Comparison of ENCODE assay signal across 1 cellular context in the genomic region with DNA sequence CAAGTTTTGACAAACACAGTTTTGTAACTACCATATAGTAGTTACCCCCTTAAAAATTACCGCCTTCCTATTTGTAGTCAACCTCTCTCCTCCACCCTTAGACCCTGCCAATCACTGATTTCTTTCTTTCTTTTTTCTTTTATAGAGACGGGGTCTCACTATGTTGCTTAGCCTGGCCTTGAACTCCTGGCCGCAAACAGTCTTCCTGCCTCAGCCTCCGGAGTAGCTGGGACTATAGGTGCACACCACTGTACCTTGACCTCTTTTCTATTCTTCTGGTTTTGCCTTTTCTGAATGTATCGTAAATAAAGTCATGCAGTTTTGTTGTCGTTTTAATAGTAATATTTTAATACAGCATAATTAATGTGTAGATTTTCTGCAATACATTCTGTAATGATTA.
TF ChIP-seq lines count a peak whose summit lies in the region.

No MANE protein-coding gene starts in this region.

TF ChIP-seq in HepG2, 621 proteins besides CTCF, POLR2A, EP300 and RAD21 (continued from another document and continues in another):
- TF ChIP-seq, protein P1, sequence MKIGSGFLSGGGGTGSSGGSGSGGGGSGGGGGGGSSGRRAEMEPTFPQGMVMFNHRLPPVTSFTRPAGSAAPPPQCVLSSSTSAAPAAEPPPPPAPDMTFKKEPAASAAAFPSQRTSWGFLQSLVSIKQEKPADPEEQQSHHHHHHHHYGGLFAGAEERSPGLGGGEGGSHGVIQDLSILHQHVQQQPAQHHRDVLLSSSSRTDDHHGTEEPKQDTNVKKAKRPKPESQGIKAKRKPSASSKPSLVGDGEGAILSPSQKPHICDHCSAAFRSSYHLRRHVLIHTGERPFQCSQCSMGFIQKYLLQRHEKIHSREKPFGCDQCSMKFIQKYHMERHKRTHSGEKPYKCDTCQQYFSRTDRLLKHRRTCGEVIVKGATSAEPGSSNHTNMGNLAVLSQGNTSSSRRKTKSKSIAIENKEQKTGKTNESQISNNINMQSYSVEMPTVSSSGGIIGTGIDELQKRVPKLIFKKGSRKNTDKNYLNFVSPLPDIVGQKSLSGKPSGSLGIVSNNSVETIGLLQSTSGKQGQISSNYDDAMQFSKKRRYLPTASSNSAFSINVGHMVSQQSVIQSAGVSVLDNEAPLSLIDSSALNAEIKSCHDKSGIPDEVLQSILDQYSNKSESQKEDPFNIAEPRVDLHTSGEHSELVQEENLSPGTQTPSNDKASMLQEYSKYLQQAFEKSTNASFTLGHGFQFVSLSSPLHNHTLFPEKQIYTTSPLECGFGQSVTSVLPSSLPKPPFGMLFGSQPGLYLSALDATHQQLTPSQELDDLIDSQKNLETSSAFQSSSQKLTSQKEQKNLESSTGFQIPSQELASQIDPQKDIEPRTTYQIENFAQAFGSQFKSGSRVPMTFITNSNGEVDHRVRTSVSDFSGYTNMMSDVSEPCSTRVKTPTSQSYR (CRISPR knock-in tag; IDR thresholded peaks at IDR 0.05; ENCODE audit: borderline replicate concordance), result no peak
- TF ChIP-seq MLLT10 (CRISPR knock-in tag; IDR thresholded peaks at IDR 0.05) (no peak), DNMT3B (CRISPR knock-in tag; conservative IDR thresholded peaks at IDR 0.05) (no peak), SOX5 (CRISPR knock-in tag; IDR thresholded peaks at IDR 0.05; ENCODE audit: borderline replicate concordance) (peak; percentile 23; the same call in 1 of the 2 replicates), KLF15 (CRISPR knock-in tag; IDR thresholded peaks at IDR 0.05; ENCODE audit: borderline replicate concordance) (no peak), TEAD2 (CRISPR knock-in tag; IDR thresholded peaks at IDR 0.05) (no peak), ASH2L (IDR thresholded peaks at IDR 0.05; ENCODE audit: insufficient read length, low read depth, low read length) (no peak), ARNT2 (CRISPR knock-in tag; IDR thresholded peaks at IDR 0.05; ENCODE audit: low read depth) (no peak), SETDB1 (CRISPR knock-in tag; IDR thresholded peaks at IDR 0.05; ENCODE audit: borderline replicate concordance) (no peak), TEAD3 (CRISPR knock-in tag; optimal IDR thresholded peaks at IDR 0.05; ENCODE audit: borderline replicate concordance) (no peak), ELF1 (CRISPR knock-in tag; IDR thresholded peaks at IDR 0.05) (no peak), NFKBIZ (CRISPR knock-in tag; IDR thresholded peaks at IDR 0.05) (no peak), TSC22D2 (CRISPR knock-in tag; IDR thresholded peaks at IDR 0.05; ENCODE audit: borderline replicate concordance) (no peak), ZNF782 (CRISPR knock-in tag; IDR thresholded peaks at IDR 0.05; ENCODE audit: borderline replicate concordance) (no peak), KLF11 (CRISPR knock-in tag; IDR thresholded peaks at IDR 0.05) (no peak), NFE2 (CRISPR knock-in tag; IDR thresholded peaks at IDR 0.05) (no peak), ZNF773 (CRISPR knock-in tag; IDR thresholded peaks at IDR 0.05; ENCODE audit: borderline replicate concordance) (no peak)
- TF ChIP-seq, protein P2, sequence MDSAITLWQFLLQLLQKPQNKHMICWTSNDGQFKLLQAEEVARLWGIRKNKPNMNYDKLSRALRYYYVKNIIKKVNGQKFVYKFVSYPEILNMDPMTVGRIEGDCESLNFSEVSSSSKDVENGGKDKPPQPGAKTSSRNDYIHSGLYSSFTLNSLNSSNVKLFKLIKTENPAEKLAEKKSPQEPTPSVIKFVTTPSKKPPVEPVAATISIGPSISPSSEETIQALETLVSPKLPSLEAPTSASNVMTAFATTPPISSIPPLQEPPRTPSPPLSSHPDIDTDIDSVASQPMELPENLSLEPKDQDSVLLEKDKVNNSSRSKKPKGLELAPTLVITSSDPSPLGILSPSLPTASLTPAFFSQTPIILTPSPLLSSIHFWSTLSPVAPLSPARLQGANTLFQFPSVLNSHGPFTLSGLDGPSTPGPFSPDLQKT (CRISPR knock-in tag; IDR thresholded peaks at IDR 0.05; ENCODE audit: borderline replicate concordance), result no peak
- TF ChIP-seq, protein P3, sequence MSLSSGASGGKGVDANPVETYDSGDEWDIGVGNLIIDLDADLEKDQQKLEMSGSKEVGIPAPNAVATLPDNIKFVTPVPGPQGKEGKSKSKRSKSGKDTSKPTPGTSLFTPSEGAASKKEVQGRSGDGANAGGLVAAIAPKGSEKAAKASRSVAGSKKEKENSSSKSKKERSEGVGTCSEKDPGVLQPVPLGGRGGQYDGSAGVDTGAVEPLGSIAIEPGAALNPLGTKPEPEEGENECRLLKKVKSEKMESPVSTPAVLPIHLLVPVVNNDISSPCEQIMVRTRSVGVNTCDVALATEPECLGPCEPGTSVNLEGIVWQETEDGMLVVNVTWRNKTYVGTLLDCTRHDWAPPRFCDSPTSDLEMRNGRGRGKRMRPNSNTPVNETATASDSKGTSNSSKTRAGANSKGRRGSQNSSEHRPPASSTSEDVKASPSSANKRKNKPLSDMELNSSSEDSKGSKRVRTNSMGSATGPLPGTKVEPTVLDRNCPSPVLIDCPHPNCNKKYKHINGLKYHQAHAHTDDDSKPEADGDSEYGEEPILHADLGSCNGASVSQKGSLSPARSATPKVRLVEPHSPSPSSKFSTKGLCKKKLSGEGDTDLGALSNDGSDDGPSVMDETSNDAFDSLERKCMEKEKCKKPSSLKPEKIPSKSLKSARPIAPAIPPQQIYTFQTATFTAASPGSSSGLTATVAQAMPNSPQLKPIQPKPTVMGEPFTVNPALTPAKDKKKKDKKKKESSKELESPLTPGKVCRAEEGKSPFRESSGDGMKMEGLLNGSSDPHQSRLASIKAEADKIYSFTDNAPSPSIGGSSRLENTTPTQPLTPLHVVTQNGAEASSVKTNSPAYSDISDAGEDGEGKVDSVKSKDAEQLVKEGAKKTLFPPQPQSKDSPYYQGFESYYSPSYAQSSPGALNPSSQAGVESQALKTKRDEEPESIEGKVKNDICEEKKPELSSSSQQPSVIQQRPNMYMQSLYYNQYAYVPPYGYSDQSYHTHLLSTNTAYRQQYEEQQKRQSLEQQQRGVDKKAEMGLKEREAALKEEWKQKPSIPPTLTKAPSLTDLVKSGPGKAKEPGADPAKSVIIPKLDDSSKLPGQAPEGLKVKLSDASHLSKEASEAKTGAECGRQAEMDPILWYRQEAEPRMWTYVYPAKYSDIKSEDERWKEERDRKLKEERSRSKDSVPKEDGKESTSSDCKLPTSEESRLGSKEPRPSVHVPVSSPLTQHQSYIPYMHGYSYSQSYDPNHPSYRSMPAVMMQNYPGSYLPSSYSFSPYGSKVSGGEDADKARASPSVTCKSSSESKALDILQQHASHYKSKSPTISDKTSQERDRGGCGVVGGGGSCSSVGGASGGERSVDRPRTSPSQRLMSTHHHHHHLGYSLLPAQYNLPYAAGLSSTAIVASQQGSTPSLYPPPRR (CRISPR knock-in tag; IDR thresholded peaks at IDR 0.05; ENCODE audit: borderline replicate concordance), result no peak
- TF ChIP-seq, protein P4, sequence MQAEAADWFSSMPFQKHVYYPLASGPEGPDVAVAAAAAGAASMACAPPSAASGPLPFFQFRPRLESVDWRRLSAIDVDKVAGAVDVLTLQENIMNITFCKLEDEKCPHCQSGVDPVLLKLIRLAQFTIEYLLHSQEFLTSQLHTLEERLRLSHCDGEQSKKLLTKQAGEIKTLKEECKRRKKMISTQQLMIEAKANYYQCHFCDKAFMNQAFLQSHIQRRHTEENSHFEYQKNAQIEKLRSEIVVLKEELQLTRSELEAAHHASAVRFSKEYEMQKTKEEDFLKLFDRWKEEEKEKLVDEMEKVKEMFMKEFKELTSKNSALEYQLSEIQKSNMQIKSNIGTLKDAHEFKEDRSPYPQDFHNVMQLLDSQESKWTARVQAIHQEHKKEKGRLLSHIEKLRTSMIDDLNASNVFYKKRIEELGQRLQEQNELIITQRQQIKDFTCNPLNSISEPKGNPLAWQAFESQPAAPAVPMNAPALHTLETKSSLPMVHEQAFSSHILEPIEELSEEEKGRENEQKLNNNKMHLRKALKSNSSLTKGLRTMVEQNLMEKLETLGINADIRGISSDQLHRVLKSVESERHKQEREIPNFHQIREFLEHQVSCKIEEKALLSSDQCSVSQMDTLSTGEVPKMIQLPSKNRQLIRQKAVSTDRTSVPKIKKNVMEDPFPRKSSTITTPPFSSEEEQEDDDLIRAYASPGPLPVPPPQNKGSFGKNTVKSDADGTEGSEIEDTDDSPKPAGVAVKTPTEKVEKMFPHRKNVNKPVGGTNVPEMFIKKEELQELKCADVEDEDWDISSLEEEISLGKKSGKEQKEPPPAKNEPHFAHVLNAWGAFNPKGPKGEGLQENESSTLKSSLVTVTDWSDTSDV (CRISPR knock-in tag; IDR thresholded peaks at IDR 0.05), result no peak
- TF ChIP-seq, protein P5, sequence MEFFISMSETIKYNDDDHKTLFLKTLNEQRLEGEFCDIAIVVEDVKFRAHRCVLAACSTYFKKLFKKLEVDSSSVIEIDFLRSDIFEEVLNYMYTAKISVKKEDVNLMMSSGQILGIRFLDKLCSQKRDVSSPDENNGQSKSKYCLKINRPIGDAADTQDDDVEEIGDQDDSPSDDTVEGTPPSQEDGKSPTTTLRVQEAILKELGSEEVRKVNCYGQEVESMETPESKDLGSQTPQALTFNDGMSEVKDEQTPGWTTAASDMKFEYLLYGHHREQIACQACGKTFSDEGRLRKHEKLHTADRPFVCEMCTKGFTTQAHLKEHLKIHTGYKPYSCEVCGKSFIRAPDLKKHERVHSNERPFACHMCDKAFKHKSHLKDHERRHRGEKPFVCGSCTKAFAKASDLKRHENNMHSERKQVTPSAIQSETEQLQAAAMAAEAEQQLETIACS (CRISPR knock-in tag; IDR thresholded peaks at IDR 0.05), result no peak
- TF ChIP-seq, protein P6, sequence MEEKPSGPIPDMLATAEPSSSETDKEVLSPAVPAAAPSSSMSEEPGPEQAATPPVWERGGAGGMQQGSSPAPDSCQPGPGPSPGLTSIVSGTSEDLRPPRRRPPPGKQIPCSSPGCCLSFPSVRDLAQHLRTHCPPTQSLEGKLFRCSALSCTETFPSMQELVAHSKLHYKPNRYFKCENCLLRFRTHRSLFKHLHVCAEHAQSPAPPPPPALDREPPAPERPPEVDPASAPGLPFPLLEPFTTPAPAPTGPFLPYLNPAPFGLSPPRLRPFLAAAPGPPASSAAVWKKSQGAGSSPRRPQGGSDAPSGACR (CRISPR knock-in tag; IDR thresholded peaks at IDR 0.05), result no peak
- TF ChIP-seq, protein P7, sequence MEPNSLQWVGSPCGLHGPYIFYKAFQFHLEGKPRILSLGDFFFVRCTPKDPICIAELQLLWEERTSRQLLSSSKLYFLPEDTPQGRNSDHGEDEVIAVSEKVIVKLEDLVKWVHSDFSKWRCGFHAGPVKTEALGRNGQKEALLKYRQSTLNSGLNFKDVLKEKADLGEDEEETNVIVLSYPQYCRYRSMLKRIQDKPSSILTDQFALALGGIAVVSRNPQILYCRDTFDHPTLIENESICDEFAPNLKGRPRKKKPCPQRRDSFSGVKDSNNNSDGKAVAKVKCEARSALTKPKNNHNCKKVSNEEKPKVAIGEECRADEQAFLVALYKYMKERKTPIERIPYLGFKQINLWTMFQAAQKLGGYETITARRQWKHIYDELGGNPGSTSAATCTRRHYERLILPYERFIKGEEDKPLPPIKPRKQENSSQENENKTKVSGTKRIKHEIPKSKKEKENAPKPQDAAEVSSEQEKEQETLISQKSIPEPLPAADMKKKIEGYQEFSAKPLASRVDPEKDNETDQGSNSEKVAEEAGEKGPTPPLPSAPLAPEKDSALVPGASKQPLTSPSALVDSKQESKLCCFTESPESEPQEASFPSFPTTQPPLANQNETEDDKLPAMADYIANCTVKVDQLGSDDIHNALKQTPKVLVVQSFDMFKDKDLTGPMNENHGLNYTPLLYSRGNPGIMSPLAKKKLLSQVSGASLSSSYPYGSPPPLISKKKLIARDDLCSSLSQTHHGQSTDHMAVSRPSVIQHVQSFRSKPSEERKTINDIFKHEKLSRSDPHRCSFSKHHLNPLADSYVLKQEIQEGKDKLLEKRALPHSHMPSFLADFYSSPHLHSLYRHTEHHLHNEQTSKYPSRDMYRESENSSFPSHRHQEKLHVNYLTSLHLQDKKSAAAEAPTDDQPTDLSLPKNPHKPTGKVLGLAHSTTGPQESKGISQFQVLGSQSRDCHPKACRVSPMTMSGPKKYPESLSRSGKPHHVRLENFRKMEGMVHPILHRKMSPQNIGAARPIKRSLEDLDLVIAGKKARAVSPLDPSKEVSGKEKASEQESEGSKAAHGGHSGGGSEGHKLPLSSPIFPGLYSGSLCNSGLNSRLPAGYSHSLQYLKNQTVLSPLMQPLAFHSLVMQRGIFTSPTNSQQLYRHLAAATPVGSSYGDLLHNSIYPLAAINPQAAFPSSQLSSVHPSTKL (CRISPR knock-in tag; IDR thresholded peaks at IDR 0.05), result 0 out of 2 replicates have a peak, but pooled peaks have one; percentile 17
- TF ChIP-seq, protein P8, sequence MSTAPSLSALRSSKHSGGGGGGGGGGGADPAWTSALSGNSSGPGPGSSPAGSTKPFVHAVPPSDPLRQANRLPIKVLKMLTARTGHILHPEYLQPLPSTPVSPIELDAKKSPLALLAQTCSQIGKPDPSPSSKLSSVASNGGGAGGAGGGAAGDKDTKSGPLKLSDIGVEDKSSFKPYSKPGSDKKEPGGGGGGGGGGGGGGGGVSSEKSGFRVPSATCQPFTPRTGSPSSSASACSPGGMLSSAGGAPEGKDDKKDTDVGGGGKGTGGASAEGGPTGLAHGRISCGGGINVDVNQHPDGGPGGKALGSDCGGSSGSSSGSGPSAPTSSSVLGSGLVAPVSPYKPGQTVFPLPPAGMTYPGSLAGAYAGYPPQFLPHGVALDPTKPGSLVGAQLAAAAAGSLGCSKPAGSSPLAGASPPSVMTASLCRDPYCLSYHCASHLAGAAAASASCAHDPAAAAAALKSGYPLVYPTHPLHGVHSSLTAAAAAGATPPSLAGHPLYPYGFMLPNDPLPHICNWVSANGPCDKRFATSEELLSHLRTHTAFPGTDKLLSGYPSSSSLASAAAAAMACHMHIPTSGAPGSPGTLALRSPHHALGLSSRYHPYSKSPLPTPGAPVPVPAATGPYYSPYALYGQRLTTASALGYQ (CRISPR knock-in tag; IDR thresholded peaks at IDR 0.05), result no peak
- TF ChIP-seq, protein P9, sequence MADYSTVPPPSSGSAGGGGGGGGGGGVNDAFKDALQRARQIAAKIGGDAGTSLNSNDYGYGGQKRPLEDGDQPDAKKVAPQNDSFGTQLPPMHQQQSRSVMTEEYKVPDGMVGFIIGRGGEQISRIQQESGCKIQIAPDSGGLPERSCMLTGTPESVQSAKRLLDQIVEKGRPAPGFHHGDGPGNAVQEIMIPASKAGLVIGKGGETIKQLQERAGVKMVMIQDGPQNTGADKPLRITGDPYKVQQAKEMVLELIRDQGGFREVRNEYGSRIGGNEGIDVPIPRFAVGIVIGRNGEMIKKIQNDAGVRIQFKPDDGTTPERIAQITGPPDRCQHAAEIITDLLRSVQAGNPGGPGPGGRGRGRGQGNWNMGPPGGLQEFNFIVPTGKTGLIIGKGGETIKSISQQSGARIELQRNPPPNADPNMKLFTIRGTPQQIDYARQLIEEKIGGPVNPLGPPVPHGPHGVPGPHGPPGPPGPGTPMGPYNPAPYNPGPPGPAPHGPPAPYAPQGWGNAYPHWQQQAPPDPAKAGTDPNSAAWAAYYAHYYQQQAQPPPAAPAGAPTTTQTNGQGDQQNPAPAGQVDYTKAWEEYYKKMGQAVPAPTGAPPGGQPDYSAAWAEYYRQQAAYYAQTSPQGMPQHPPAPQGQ (CRISPR knock-in tag; IDR thresholded peaks at IDR 0.05; ENCODE audit: borderline replicate concordance), result no peak
- TF ChIP-seq, protein P10, sequence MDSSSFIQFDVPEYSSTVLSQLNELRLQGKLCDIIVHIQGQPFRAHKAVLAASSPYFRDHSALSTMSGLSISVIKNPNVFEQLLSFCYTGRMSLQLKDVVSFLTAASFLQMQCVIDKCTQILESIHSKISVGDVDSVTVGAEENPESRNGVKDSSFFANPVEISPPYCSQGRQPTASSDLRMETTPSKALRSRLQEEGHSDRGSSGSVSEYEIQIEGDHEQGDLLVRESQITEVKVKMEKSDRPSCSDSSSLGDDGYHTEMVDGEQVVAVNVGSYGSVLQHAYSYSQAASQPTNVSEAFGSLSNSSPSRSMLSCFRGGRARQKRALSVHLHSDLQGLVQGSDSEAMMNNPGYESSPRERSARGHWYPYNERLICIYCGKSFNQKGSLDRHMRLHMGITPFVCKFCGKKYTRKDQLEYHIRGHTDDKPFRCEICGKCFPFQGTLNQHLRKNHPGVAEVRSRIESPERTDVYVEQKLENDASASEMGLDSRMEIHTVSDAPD (CRISPR knock-in tag; IDR thresholded peaks at IDR 0.05), result no peak
